Comparison of ENCODE assay signal across 33 cellular contexts in the genomic region with DNA sequence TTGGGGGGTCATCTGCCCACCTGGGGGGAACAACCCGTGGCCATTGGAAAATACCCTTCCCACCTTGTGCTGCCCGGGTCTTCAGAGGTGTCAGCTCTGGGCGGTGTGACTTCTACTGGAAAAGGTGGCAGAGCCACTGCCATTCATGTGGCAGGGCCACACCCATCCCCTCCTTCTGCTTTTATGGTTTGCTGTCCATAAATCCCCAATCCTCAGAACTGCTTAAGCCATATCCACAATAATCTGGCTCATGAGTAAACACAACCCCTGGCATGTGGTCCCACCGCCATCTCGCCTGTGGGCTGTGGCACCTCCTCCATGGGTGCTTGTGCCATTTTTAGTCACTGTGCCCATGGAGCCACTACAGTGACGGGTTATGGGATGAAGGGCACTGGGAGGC. TPM values are rescaled to one million over a fixed set of nuclear protein-coding genes. Genes with fewer than 3 reads are reported as not detected.
"Had no signal": no experiment of that assay in that cellular context is flagged by ENCODE, and none has a peak within 500 bp of the region (broad histone marks: within the 10 kb centered on the region; RNA-seq: fewer than 3 reads in every experiment).

No MANE protein-coding gene starts in this region.

- H3K4me3 Mint-ChIP-seq: activated CD8-positive, alpha-beta T cell treated with anti-CD3 and anti-CD28 coated beads for 36 hours; activated naive CD8-positive, alpha-beta T cell treated with anti-CD3 and anti-CD28 coated beads for 36 hours; activated T-cell treated with anti-CD3 and anti-CD28 coated beads, Interleukin-2, amount 50 U/mL, for 72 hours; activated T-helper 17 cell treated with anti-CD3 and anti-CD28 coated beads, Interleukin-2, amount 50 U/mL, for 72 hours had no signal

- H3K4me1 Mint-ChIP-seq: activated naive CD8-positive, alpha-beta T cell treated with anti-CD3 and anti-CD28 coated beads for 36 hours; activated T-helper 17 cell treated with anti-CD3 and anti-CD28 coated beads, Interleukin-2, amount 50 U/mL, for 72 hours had no signal

- H3K27ac ChIP-seq: brain microvascular endothelial cell, Peyer's patch had no signal

- H3K36me3 Mint-ChIP-seq: activated naive CD8-positive, alpha-beta T cell treated with anti-CD3 and anti-CD28 coated beads for 36 hours had no signal

- DNase-seq: activated CD4-positive, alpha-beta T cell treated with anti-CD3 and anti-CD28 coated beads for 1 hour; activated CD4-positive, alpha-beta T cell treated with anti-CD3 and anti-CD28 coated beads for 48 hours; activated CD4-positive, alpha-beta T cell treated with anti-CD3 and anti-CD28 coated beads, Interleukin-2, amount 50 U/mL, for 4 hours; activated CD4-positive, CD25-positive, alpha-beta regulatory T cell; activated CD8-positive, alpha-beta T cell treated with anti-CD3 and anti-CD28 coated beads for 36 hours; activated effector memory CD4-positive, alpha-beta T cell treated with anti-CD3 and anti-CD28 coated beads, Interleukin-2, amount 50 U/mL, for 16 hours; activated naive CD4-positive, alpha-beta T cell; activated naive CD4-positive, alpha-beta T cell treated with anti-CD3 and anti-CD28 coated beads, Interleukin-2, amount 50 U/mL, for 16 hours; activated naive CD8-positive, alpha-beta T cell treated with anti-CD3 and anti-CD28 coated beads for 36 hours; activated T-cell treated with anti-CD3 and anti-CD28 coated beads, Interleukin-2, amount 50 U/mL, for 1 hour; activated T-cell treated with anti-CD3 and anti-CD28 coated beads, Interleukin-2, amount 50 U/mL, for 72 hours; amniotic stem cell; aorta; brain microvascular endothelial cell; Kasumi-1; KG1; MG63; NCI-H1048; NCI-H1105 treated with DMSO at 0.1 percent for 48 hours; NCI-H1436; NCI-H1694 treated with DMSO at 0.1 percent for 48 hours; NCI-H2029; NCI-H345; NCI-H524 treated with DMSO at 0.1 percent for 48 hours; Peyer's patch; Right ventricle myocardium superior; RPMI8226; T1000; WERI-Rb-1 had no signal

- ATAC-seq: activated CD8-positive, alpha-beta T cell treated with anti-CD3 and anti-CD28 coated beads for 36 hours; activated T-cell treated with anti-CD3 and anti-CD28 coated beads, Interleukin-2, amount 50 U/mL, for 72 hours; activated T-helper 17 cell treated with anti-CD3 and anti-CD28 coated beads, Interleukin-2, amount 50 U/mL, for 72 hours had no signal

- H3K36me3 ChIP-seq: brain microvascular endothelial cell, MG63, Peyer's patch had no signal

- H3K27me3 ChIP-seq: brain microvascular endothelial cell, MG63, Peyer's patch had no signal

- H3K9me3 Mint-ChIP-seq: activated CD8-positive, alpha-beta T cell treated with anti-CD3 and anti-CD28 coated beads for 36 hours; activated naive CD8-positive, alpha-beta T cell treated with anti-CD3 and anti-CD28 coated beads for 36 hours; activated T-cell treated with anti-CD3 and anti-CD28 coated beads, Interleukin-2, amount 50 U/mL, for 72 hours; activated T-helper 17 cell treated with anti-CD3 and anti-CD28 coated beads, Interleukin-2, amount 50 U/mL, for 72 hours had no signal

- H3K27ac Mint-ChIP-seq: activated CD8-positive, alpha-beta T cell treated with anti-CD3 and anti-CD28 coated beads for 36 hours; activated naive CD8-positive, alpha-beta T cell treated with anti-CD3 and anti-CD28 coated beads for 36 hours; activated T-cell treated with anti-CD3 and anti-CD28 coated beads, Interleukin-2, amount 50 U/mL, for 72 hours; activated T-helper 17 cell treated with anti-CD3 and anti-CD28 coated beads, Interleukin-2, amount 50 U/mL, for 72 hours had no signal

- H3K4me3 ChIP-seq: MG63, Peyer's patch had no signal

- H3K27me3 Mint-ChIP-seq: activated CD8-positive, alpha-beta T cell treated with anti-CD3 and anti-CD28 coated beads for 36 hours had no signal

- H3K9me3 ChIP-seq: MG63, Peyer's patch had no signal

RNA-seq across cellular contexts. Expression of gene SORCS2, which starts 20.6 kb away (rescaled TPM):
- total RNA-seq: activated CD8-positive, alpha-beta memory T cell treated with anti-CD3 and anti-CD28 coated beads for 36 hours; activated naive CD8-positive, alpha-beta T cell treated with anti-CD3 and anti-CD28 coated beads for 36 hours; NCI-H460; T-helper 1 cell treated with Interleukin-12 subunit alpha and Interleukin-12 subunit beta and Interleukin-4 antibody, amounts not matched to agents 30 ng/mL and 1 ng/mL, for 36 hours had no signal
